8 cellular contexts compared by ENCODE assay signal in the genomic region with DNA sequence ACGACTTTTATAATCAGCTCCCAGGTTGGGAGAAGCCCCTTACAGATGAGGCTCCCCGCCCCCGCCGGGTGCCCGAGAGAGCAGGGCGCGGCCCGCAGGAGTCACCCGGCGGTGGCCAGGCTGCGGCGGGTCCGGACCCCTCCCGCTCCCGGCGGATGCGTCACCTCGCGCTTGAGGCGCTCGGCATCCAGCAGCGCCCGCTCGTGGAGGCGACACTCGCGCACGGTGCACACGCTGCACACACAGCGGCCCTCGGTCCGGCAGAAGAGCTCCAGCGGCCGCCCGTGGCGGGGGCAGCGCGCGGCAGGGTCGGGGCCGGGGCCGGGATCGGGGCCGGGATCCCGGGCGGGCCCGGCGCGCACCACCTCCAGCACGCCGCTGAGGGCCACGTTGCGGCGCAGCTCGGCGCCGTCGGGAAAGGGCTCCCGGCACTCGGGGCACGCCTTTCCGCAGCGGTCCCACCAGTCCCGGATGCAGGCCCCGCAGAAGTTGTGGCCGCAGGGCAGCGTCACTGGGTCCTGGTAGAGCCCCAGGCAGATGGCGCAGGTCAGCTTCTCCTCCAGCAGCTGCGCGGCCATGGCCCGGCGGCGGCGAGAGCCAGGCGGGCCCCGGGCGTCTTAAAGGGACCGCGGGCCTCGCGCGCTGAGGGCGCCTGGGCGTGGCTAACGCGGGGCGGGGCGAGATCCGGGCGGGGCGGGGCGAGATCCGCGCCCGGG. TPM values are rescaled to one million over a fixed set of nuclear protein-coding genes. Genes with fewer than 3 reads are reported as not detected.
A peak's percentile ranks its signal among the peaks of the same experiment; 100 is the strongest.
DNase-seq lines count a peak whose midpoint lies in the region; ATAC-seq and TF ChIP-seq lines count a peak whose summit lies in the region.

A gene with protein sequence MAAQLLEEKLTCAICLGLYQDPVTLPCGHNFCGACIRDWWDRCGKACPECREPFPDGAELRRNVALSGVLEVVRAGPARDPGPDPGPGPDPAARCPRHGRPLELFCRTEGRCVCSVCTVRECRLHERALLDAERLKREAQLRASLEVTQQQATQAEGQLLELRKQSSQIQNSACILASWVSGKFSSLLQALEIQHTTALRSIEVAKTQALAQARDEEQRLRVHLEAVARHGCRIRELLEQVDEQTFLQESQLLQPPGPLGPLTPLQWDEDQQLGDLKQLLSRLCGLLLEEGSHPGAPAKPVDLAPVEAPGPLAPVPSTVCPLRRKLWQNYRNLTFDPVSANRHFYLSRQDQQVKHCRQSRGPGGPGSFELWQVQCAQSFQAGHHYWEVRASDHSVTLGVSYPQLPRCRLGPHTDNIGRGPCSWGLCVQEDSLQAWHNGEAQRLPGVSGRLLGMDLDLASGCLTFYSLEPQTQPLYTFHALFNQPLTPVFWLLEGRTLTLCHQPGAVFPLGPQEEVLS (minus strand): TSS at position 592 of the 716 bp plus-strand sequence. CDS start 14 bp downstream, at position 578.

- H3K4me1 Mint-ChIP-seq in GM23338 (peaks cover 26% of the 10 kb centered on the region), T-helper 17 cell (peaks cover 21% of the 10 kb centered on the region)

- H3K27ac Mint-ChIP-seq in GM23338 (peak within 1 kb of the TSS; percentile 81), T-helper 17 cell (peak within 1 kb of the TSS; percentile 88)

- H3F3A ChIP-seq in GM23338 (replicated peaks; ENCODE audit: low read depth) = peaks cover 28% of the 10 kb centered on the region

- peaks cover 18% of the 10 kb centered on the region for H3K79me2 ChIP-seq in GM23338 (replicated peaks; ENCODE audit: insufficient read depth)

- no peaks in the 10 kb centered on the region for H3K9me2 ChIP-seq in GM23338 (ENCODE audit: insufficient read depth)

- intact Hi-C loops in right cardiac atrium (cut with DNase I) = loop anchor here in 2 of 4 donors (10.0 kb wide), 2 partner anchors 112 to 132 kb away; a partner anchor contains a TSS
- intact Hi-C loops in aorta (cut with DNase I) = loop anchor here in 1 of 2 donors (1.0 kb wide), 1 partner anchor 41 kb away; a partner anchor contains a TSS

- H3K36me3 ChIP-seq in GM23338 (ENCODE audit: insufficient read depth) = peaks cover 9% of the 10 kb centered on the region; the same call in 1 of the 2 replicates
- peaks cover 68% of the 10 kb centered on the region for H3K36me3 ChIP-seq in MG63
- H3K36me3 ChIP-seq in rectal smooth muscle tissue (ENCODE audit: control insufficient read depth, insufficient read depth, low read length) = peaks cover 27% of the 10 kb centered on the region
- peaks cover under 1 to 2% of the 10 kb centered on the region in 2 donors for H3K36me3 ChIP-seq in aorta (ENCODE audit: control insufficient read depth in 1 of 2, insufficient read depth in 2 of 2, low read length in 1 of 2)

- peak within 1 kb of the TSS; percentile 92 for H3K4me2 ChIP-seq in GM23338

- H3K9ac ChIP-seq in rectal smooth muscle tissue (ENCODE audit: low read length) = peak within 1 kb of the TSS; percentile 73

- peak within 1 kb of the TSS; percentile 83 for H3K4me3 Mint-ChIP-seq in GM23338
- H3K4me3 Mint-ChIP-seq in T-helper 17 cell = peak within 1 kb of the TSS; percentile 89

- H3K9me3 Mint-ChIP-seq in GM23338 = no peaks in the 10 kb centered on the region

- H3K4me3 ChIP-seq in GM23338 (peak within 1 kb of the TSS; percentile 78), MG63 (peak within 1 kb of the TSS; percentile 92), right cardiac atrium (ENCODE audit: low read length) (peak within 1 kb of the TSS; percentile 60), rectal smooth muscle tissue (ENCODE audit: low read length) (peak within 1 kb of the TSS; percentile 87), aorta (ENCODE audit: low read length in 2 of 2) (peak within 1 kb of the TSS; percentile 69 to 84)

- H3K36me3 Mint-ChIP-seq in GM23338 (ENCODE audit: low read depth) (peaks cover 39% of the 10 kb centered on the region), T-helper 17 cell (ENCODE audit: low read depth) (no peaks in the 10 kb centered on the region)

- ATAC-seq in GM23338 (peak; percentile 64), T-helper 17 cell (peak; percentile 87), right cardiac atrium (peak; percentile 80 to 87), aorta (ENCODE audit: low FRiP score) (peak; percentile 88)

- no peaks in the 10 kb centered on the region; the same call in 1 of the 2 replicates for H4K20me1 ChIP-seq in GM23338 (replicated peaks; ENCODE audit: insufficient read depth)

- H2AFZ ChIP-seq in GM23338 = no peak within 1 kb of the TSS

- H3K27me3 ChIP-seq in GM23338 (ENCODE audit: insufficient read depth) = no peaks in the 10 kb centered on the region
- H3K27me3 ChIP-seq in MG63 = no peaks in the 10 kb centered on the region
- H3K27me3 ChIP-seq in right cardiac atrium (ENCODE audit: control insufficient read depth, insufficient read depth) = no peaks in the 10 kb centered on the region
- no peaks in the 10 kb centered on the region for H3K27me3 ChIP-seq in rectal smooth muscle tissue (ENCODE audit: control insufficient read depth, insufficient read depth, low read length)
- H3K27me3 ChIP-seq in aorta (ENCODE audit: control insufficient read depth in 1 of 2, insufficient read depth in 2 of 2, low read length in 1 of 2) = no peaks in the 10 kb centered on the region

- peak; percentile 63 for DNase-seq in GDM1 (lab: John Stamatoyannopoulos, UW)
- DNase-seq in GM23338 (ENCODE audit: low spot score) = peak; percentile 83
- peak; percentile 85 for DNase-seq in MG63
- DNase-seq in T-helper 17 cell = peak; percentile 62 to 72 (median 70)
- DNase-seq in amygdala (lab: John Stamatoyannopoulos, UW) = peak in 51 of 56 donors; percentile 31 to 87 (median 69)
- peak; percentile 91 to 96 (median 95) for DNase-seq in right cardiac atrium
- peak; percentile 92 to 97 for DNase-seq in aorta

- H3K9me3 ChIP-seq in MG63 (no peaks in the 10 kb centered on the region), T-helper 17 cell (ENCODE audit: control insufficient read depth, low read length, poor library complexity, severe bottlenecking) (no peaks in the 10 kb centered on the region), right cardiac atrium (ENCODE audit: control insufficient read depth, low read length) (no peaks in the 10 kb centered on the region), aorta (ENCODE audit: control insufficient read depth, low read length) (no peaks in the 10 kb centered on the region)

- under 1% methylated on average over 95 of the region's 95 CpGs for WGBS in right cardiac atrium
- 0% methylated on average over 56 to 95 of the region's 95 CpGs for WGBS in aorta, 2 donors

- H3K27ac ChIP-seq in GM23338 (ENCODE audit: low read depth) (peak within 1 kb of the TSS; percentile 81), right cardiac atrium (ENCODE audit: low read length) (peak within 1 kb of the TSS; percentile 90), rectal smooth muscle tissue (ENCODE audit: low read depth, low read length) (peak within 1 kb of the TSS; percentile 95), aorta (ENCODE audit: low read depth in 1 of 2, low read length in 2 of 2) (peak within 1 kb of the TSS; percentile 6 to 82)

- TF ChIP-seq CTCF in GM23338 (conservative IDR thresholded peaks at IDR 0.05; ENCODE audit: low read depth in 2 of 2) = no peak; a peak in 1 of 4 replicates

- H3K4me1 ChIP-seq in GM23338 (ENCODE audit: insufficient read depth) (peaks cover 18% of the 10 kb centered on the region; the same call in 1 of the 2 replicates), right cardiac atrium (ENCODE audit: control insufficient read depth, insufficient read depth, low read length) (no peaks in the 10 kb centered on the region), rectal smooth muscle tissue (ENCODE audit: control insufficient read depth, insufficient read depth, low read length) (peaks cover 16% of the 10 kb centered on the region), aorta (ENCODE audit: control insufficient read depth in 1 of 2, insufficient read depth in 2 of 2, low read length in 2 of 2) (no peaks in the 10 kb centered on the region)

- H3K27me3 Mint-ChIP-seq in GM23338 (ENCODE audit: insufficient read depth, low read depth, poor library complexity) = peaks cover 10% of the 10 kb centered on the region
- no peaks in the 10 kb centered on the region for H3K27me3 Mint-ChIP-seq in T-helper 17 cell

TF ChIP-seq in GM23338, 12 proteins besides CTCF, POLR2A, EP300 and RAD21:
- TF ChIP-seq POLR2AphosphoS5 (IDR thresholded peaks at IDR 0.05; ENCODE audit: low read depth) = peak; percentile 91
- no peak for TF ChIP-seq NANOG (IDR thresholded peaks at IDR 0.05; ENCODE audit: borderline replicate concordance)
- no peak for TF ChIP-seq JUNB (IDR thresholded peaks at IDR 0.05; ENCODE audit: unreplicated experiment)

RNA-seq across cellular contexts. Expression of the gene that starts here (rescaled TPM):
- total RNA-seq in GM23338 (2014; rRNA removed; shearing (Covaris generic)) = 53.8 and 54.0 TPM in 2 replicates
- polyA plus RNA-seq in GM23338 (2016; fragmentation: Nextera tagmentation; extraction: Ambion mirVana) (13.8 and 15.0 TPM in 2 replicates), right cardiac atrium (7.9 TPM), aorta (10 to 100 TPM; 10.0 to 12.8 TPM)
- total RNA-seq in MG63 (2014; rRNA removed; shearing (Covaris generic); ENCODE audit: low replicate concordance) = 27.6 and 49.4 TPM in 2 replicates
- total RNA-seq in T-helper 17 cell (10 to 100 TPM; 19.8 to 23.6 TPM), right cardiac atrium (10 to 100 TPM in 1 of 4 donors, 1 to 10 TPM in 3; 5.7 to 10.7 (median 7.7) TPM), aorta (10 to 100 TPM; 15.1 to 26.6 TPM)

Comparison
In these comparisons a context has a peak if more than half of its experiments do, and no peak if none do; other contexts are left out.
1. Peak in every context shown above with its lines: DNase-seq, ATAC-seq, H3K4me3 ChIP-seq and H3K27ac ChIP-seq.
2. H3K27ac ChIP-seq: peak in every context shown above with its lines; median percentile 95 in rectal smooth muscle tissue; 90 in right cardiac atrium; 81 in GM23338; 44 in aorta.